1 cellular context compared by ENCODE assay signal in genomic region chr9:111484564-111484878, GRCh38.
TF ChIP-seq lines count a peak whose summit lies in the region.

No MANE protein-coding gene starts in this region.

TF ChIP-seq in HEK293, 187 proteins besides CTCF, POLR2A, EP300 and RAD21 (continued from another document):
- peak; percentile 76 for TF ChIP-seq PRDM10 (tag by site-specific recombination; IDR thresholded peaks at IDR 0.05)
- peak; percentile 8; the same call in 1 of the 2 replicates for TF ChIP-seq ZNF629 (tag by site-specific recombination; IDR thresholded peaks at IDR 0.05)
